In genomic region chr14:37082431-37082830, GRCh38 we compare ENCODE assay signal across 18 cellular contexts.
"Had no signal": no experiment of that assay in that cellular context is flagged by ENCODE, and none has a peak within 500 bp of the region (broad histone marks: within the 10 kb centered on the region; RNA-seq: fewer than 3 reads in every experiment).

No MANE protein-coding gene starts in this region.

- H3K27me3 ChIP-seq: colonic mucosa, neutrophil, right lobe of liver, thyroid gland had no signal

- H3K4me1 ChIP-seq: colonic mucosa, lower lobe of right lung, parathyroid adenoma, right lobe of liver, thyroid gland had no signal

- H3K27ac ChIP-seq: colonic mucosa, lower lobe of right lung, neutrophil, parathyroid adenoma, right lobe of liver, thyroid gland had no signal

- H3K36me3 ChIP-seq: colonic mucosa, lower lobe of right lung, neutrophil, right lobe of liver, thyroid gland had no signal

- DNase-seq: colonic mucosa; dermis blood vessel endothelial cell; effector memory CD4-positive, alpha-beta T cell; left ventricle myocardium superior; lower lobe of right lung; mucosa of descending colon; naive B cell; right lobe of liver; small intestine; stimulated activated CD4-positive, alpha-beta T cell treated with anti-CD3 and anti-CD28 coated beads, Interleukin-15, amount 100 ng/mL, for 24 hours; stimulated activated CD4-positive, alpha-beta T cell treated with anti-CD3 and anti-CD28 coated beads, Interleukin-2, amount 100 ng/mL, for 48 hours; stimulated activated naive CD4-positive, alpha-beta T cell; stimulated activated naive CD8-positive, alpha-beta T cell treated with anti-CD3 and anti-CD28 coated beads, Interleukin-15, amount 100 ng/mL, for 72 hours; thyroid gland; trophoblast cell had no signal

- H2AFZ ChIP-seq: parathyroid adenoma had no signal

- H3K4me3 ChIP-seq: colonic mucosa, lower lobe of right lung, mucosa of descending colon, right lobe of liver, thyroid gland had no signal

- H3K9ac ChIP-seq: parathyroid adenoma had no signal

- H3K79me2 ChIP-seq: parathyroid adenoma had no signal

- ATAC-seq: left ventricle myocardium superior; lower lobe of right lung; mucosa of descending colon; natural killer cell treated with Interleukin-12 subunit alpha and Interleukin-12 subunit beta and Interleukin-15 and Interleukin-18, amount 100 ng/mL, for 72 hours; right lobe of liver; stimulated activated naive CD8-positive, alpha-beta T cell treated with anti-CD3 and anti-CD28 coated beads, Interleukin-15, amount 100 ng/mL, for 72 hours had no signal

- H3K9me3 ChIP-seq: colonic mucosa, lower lobe of right lung, mucosa of descending colon, neutrophil, right lobe of liver, thyroid gland had no signal
